In genomic region chr20:53212018-53212417, GRCh38 we compare ENCODE assay signal across 24 cellular contexts.
A peak's percentile ranks its signal among the peaks of the same experiment; 100 is the strongest.
DNase-seq lines count a peak whose midpoint lies in the region; ATAC-seq, FAIRE-seq and TF ChIP-seq lines count a peak whose summit lies in the region.
"Had no signal": no experiment of that assay in that cellular context is flagged by ENCODE, and none has a peak within 500 bp of the region (broad histone marks: within the 10 kb centered on the region; RNA-seq: fewer than 3 reads in every experiment).

No MANE protein-coding gene starts in this region.

- H3K79me2 ChIP-seq in GM23338 (replicated peaks; ENCODE audit: insufficient read depth) (no peaks in the 10 kb centered on the region), K562 (ENCODE audit: control insufficient read depth, insufficient read depth, low read length) (no peaks in the 10 kb centered on the region)

- H4K20me1 ChIP-seq in GM23338 (replicated peaks; ENCODE audit: insufficient read depth) (no peaks in the 10 kb centered on the region), K562 (replicated peaks; ENCODE audit: control insufficient read depth, insufficient read depth, low read length) (no peaks in the 10 kb centered on the region)
- H4K20me1 ChIP-seq: BLaER1 treated with 17β-estradiol and CSF1 and Interleukin-3, amounts not matched to agents 10 nM and 100 nM had no signal

- H3K27me3 Mint-ChIP-seq in activated naive CD4-positive, alpha-beta T cell treated with anti-CD3 and anti-CD28 coated beads, Interleukin-2, amount 50 U/mL, for 24 hours = no peaks in the 10 kb centered on the region
- peaks cover 10% of the 10 kb centered on the region for H3K27me3 Mint-ChIP-seq in GM23338 (ENCODE audit: insufficient read depth, low read depth, poor library complexity)
- H3K27me3 Mint-ChIP-seq in Caco-2 (ENCODE audit: insufficient read depth, unreplicated experiment) = peaks cover 20% of the 10 kb centered on the region
- H3K27me3 Mint-ChIP-seq: CD4-positive, alpha-beta T cell had no signal

- TF ChIP-seq EP300 in A549 (IDR thresholded peaks at IDR 0.05) (no peak), K562 (IDR thresholded peaks at IDR 0.05; ENCODE audit: low read length) (peak; percentile 36; the same call in 1 of the 2 replicates)

- no peaks in the 10 kb centered on the region for H3K9me1 ChIP-seq in K562 (ENCODE audit: control insufficient read depth, insufficient read depth, low read length)

- H3K9me3 ChIP-seq in A549 = no peaks in the 10 kb centered on the region
- no peaks in the 10 kb centered on the region for H3K9me3 ChIP-seq in K562 (replicated peaks; ENCODE audit: control insufficient read depth, insufficient read depth, low read depth, low read length)
- H3K9me3 ChIP-seq in Caco-2 = no peaks in the 10 kb centered on the region
- H3K9me3 ChIP-seq: BLaER1 treated with 17β-estradiol and CSF1 and Interleukin-3, amounts not matched to agents 10 nM and 100 nM had no signal

- H3K9me3 Mint-ChIP-seq in activated naive CD4-positive, alpha-beta T cell treated with anti-CD3 and anti-CD28 coated beads, Interleukin-2, amount 50 U/mL, for 24 hours = peaks cover 5% of the 10 kb centered on the region
- H3K9me3 Mint-ChIP-seq in GM23338 (no peaks in the 10 kb centered on the region; the same call in 2 of the 3 replicates), Caco-2 (ENCODE audit: unreplicated experiment) (no peaks in the 10 kb centered on the region)
- H3K9me3 Mint-ChIP-seq: CD4-positive, alpha-beta T cell; CD8-positive, alpha-beta T cell had no signal

- TF ChIP-seq POLR2A in A549 (IDR thresholded peaks at IDR 0.05; ENCODE audit: low read length) (no peak), K562 (conservative IDR thresholded peaks at IDR 0.05) (no peak)

- FAIRE-seq in A549 (lab: Jason Lieb, UNC) (no peak), K562 (lab: Jason Lieb, UNC) (peak; percentile 55)
- FAIRE-seq: A204.1, GM12891, GM19239 had no signal

- BruUV-seq in K562 (replicated peaks; lab: Mats Ljungman, UMichigan) = no TSS peak
- BruUV-seq in Caco-2 (replicated peaks; lab: Mats Ljungman, UMichigan) = no TSS peak

- 54% methylated on average over 5 of the region's 5 CpGs for WGBS in A549 (ENCODE audit: missing lambda C conversion rate)
- 26% methylated on average over 5 of the region's 5 CpGs for WGBS in K562 (ENCODE audit: insufficient coverage, low coverage, missing lambda C conversion rate)

- no peak overlapping the region for H3K9ac ChIP-seq in K562 (ENCODE audit: insufficient read depth in 1 of 2, low read depth in 2 of 2, low read length in 2 of 2)
- H3K9ac ChIP-seq: BLaER1 treated with 17β-estradiol and CSF1 and Interleukin-3, amounts not matched to agents 10 nM and 100 nM had no signal

- POLR2A ChIA-PET in A549 (lab: Yijun Ruan, JAX) = no interaction called here
- POLR2A ChIA-PET in K562 (lab: Yijun Ruan, JAX) = interaction anchor here (1.1 to 1.3 kb wide), 2 partner anchors 12 to 124 kb away, joined by 3 to 4 read pairs; no protein-coding TSS in a partner anchor
- POLR2A ChIA-PET in Caco-2 (lab: Charles Lee) = no interaction called here

- no peak overlapping the region for H3K4me3 Mint-ChIP-seq in activated naive CD4-positive, alpha-beta T cell treated with anti-CD3 and anti-CD28 coated beads, Interleukin-2, amount 50 U/mL, for 24 hours
- H3K4me3 Mint-ChIP-seq in GM23338 = no peak overlapping the region
- no peak overlapping the region for H3K4me3 Mint-ChIP-seq in Caco-2 (ENCODE audit: unreplicated experiment)
- H3K4me3 Mint-ChIP-seq: B cell; CD4-positive, alpha-beta T cell; CD8-positive, alpha-beta T cell had no signal

- intact Hi-C loops in K562 (cut with micrococcal nuclease) (no loop called here), Caco-2 (cut with micrococcal nuclease; ENCODE audit: unreplicated experiment) (no loop called here)

- H3K4me3 ChIP-seq in A549 = no peak overlapping the region
- H3K4me3 ChIP-seq in GM23338 = no peak overlapping the region
- H3K4me3 ChIP-seq in K562 = no peak overlapping the region
- no peak overlapping the region for H3K4me3 ChIP-seq in Caco-2 (ENCODE audit: low read depth, low read length)
- H3K4me3 ChIP-seq: BLaER1 treated with 17β-estradiol and CSF1 and Interleukin-3, amounts not matched to agents 10 nM and 100 nM had no signal

- H3K36me3 Mint-ChIP-seq in activated naive CD4-positive, alpha-beta T cell treated with anti-CD3 and anti-CD28 coated beads, Interleukin-2, amount 50 U/mL, for 24 hours = peaks cover 3% of the 10 kb centered on the region
- H3K36me3 Mint-ChIP-seq in GM23338 (ENCODE audit: low read depth) (no peaks in the 10 kb centered on the region), Caco-2 (ENCODE audit: insufficient read depth, unreplicated experiment) (no peaks in the 10 kb centered on the region)
- H3K36me3 Mint-ChIP-seq: CD8-positive, alpha-beta T cell had no signal

- no peak for TF ChIP-seq CTCF in A549 (IDR thresholded peaks at IDR 0.05)
- TF ChIP-seq CTCF in GM23338 (conservative IDR thresholded peaks at IDR 0.05; ENCODE audit: low read depth in 2 of 2) = no peak
- TF ChIP-seq CTCF in K562 (IDR thresholded peaks at IDR 0.05 in 2 of 3, conservative IDR thresholded peaks at IDR 0.05 in 1 of 3; ENCODE audit: insufficient read depth in 2 of 3, low read depth in 1 of 3, low read length in 3 of 3) = no peak
- no peak for TF ChIP-seq CTCF in Caco-2 (IDR thresholded peaks at IDR 0.05; ENCODE audit: insufficient read depth in 1 of 2, low read depth in 1 of 2, low read length in 1 of 2, severe bottlenecking in 1 of 2, unreplicated experiment in 1 of 2)

- H3K9me2 ChIP-seq in GM23338 (ENCODE audit: insufficient read depth) = no peaks in the 10 kb centered on the region

- no peak overlapping the region for H3K27ac ChIP-seq in A549
- H3K27ac ChIP-seq in GM23338 (ENCODE audit: low read depth) = no peak overlapping the region
- H3K27ac ChIP-seq in K562 (ENCODE audit: extremely low read depth, low read depth, low read length) = no peak overlapping the region
- H3K27ac ChIP-seq: BLaER1 treated with 17β-estradiol and CSF1 and Interleukin-3, amounts not matched to agents 10 nM and 100 nM; C4-2B had no signal

- no peaks in the 10 kb centered on the region for H3K36me3 ChIP-seq in GM23338 (ENCODE audit: insufficient read depth)
- no peaks in the 10 kb centered on the region for H3K36me3 ChIP-seq in K562 (ENCODE audit: control insufficient read depth, insufficient read depth, low read length)
- no peaks in the 10 kb centered on the region for H3K36me3 ChIP-seq in Caco-2 (ENCODE audit: control insufficient read depth, insufficient read depth, low read length)
- H3K36me3 ChIP-seq: BLaER1 treated with 17β-estradiol and CSF1 and Interleukin-3, amounts not matched to agents 10 nM and 100 nM had no signal

- H2AFZ ChIP-seq in GM23338 = peak overlapping the region; percentile 61; the same call in 1 of the 2 replicates
- H2AFZ ChIP-seq in K562 (ENCODE audit: low read depth, low read length) = peak overlapping the region; percentile 64

- H3F3A ChIP-seq in GM23338 (replicated peaks; ENCODE audit: low read depth) = no peaks in the 10 kb centered on the region

- in situ Hi-C loops in K562 (cut with MboI) = loop anchor here (10.0 kb wide), 1 partner anchor 333 kb away; no protein-coding TSS in a partner anchor

- H3K4me2 ChIP-seq in A549 = no peak overlapping the region
- no peak overlapping the region for H3K4me2 ChIP-seq in GM23338
- H3K4me2 ChIP-seq in K562 (ENCODE audit: insufficient read depth, low read length) = no peak overlapping the region
- H3K4me2 ChIP-seq: BLaER1 treated with 17β-estradiol and CSF1 and Interleukin-3, amounts not matched to agents 10 nM and 100 nM had no signal

- peak overlapping the region; percentile 84 for H3K27ac Mint-ChIP-seq in activated naive CD4-positive, alpha-beta T cell treated with anti-CD3 and anti-CD28 coated beads, Interleukin-2, amount 50 U/mL, for 24 hours
- no peak overlapping the region; the same call in 1 of the 2 replicates for H3K27ac Mint-ChIP-seq in GM23338
- no peak overlapping the region for H3K27ac Mint-ChIP-seq in Caco-2 (ENCODE audit: unreplicated experiment)
- H3K27ac Mint-ChIP-seq: B cell; CD8-positive, alpha-beta T cell had no signal

- no peak for TF ChIP-seq RAD21 in A549 (conservative IDR thresholded peaks at IDR 0.05 in 1 of 2, IDR thresholded peaks at IDR 0.05 in 1 of 2)
- TF ChIP-seq RAD21 in K562 (CRISPR knock-in tag; conservative IDR thresholded peaks at IDR 0.05 in 1 of 2, IDR thresholded peaks at IDR 0.05 in 1 of 2) = no peak

- H3K4me1 ChIP-seq in A549 = no peaks in the 10 kb centered on the region
- peaks cover 13% of the 10 kb centered on the region; the same call in 1 of the 2 replicates for H3K4me1 ChIP-seq in GM23338 (ENCODE audit: insufficient read depth)
- peaks cover 2 to 4% of the 10 kb centered on the region in 2 experiments; a peak in 4 of 5 replicates for H3K4me1 ChIP-seq in K562 (replicated peaks in 1 of 2; ENCODE audit: control insufficient read depth in 2 of 2, insufficient read depth in 2 of 2, low read length in 2 of 2)
- no peaks in the 10 kb centered on the region for H3K4me1 ChIP-seq in Caco-2

- H3K27me3 ChIP-seq in GM23338 (ENCODE audit: insufficient read depth) (no peaks in the 10 kb centered on the region), K562 (ENCODE audit: control insufficient read depth in 2 of 2, insufficient read depth in 2 of 2, low read length in 2 of 2) (0 out of 5 replicates have a peak, but pooled peaks cover 0 to 6% of the 10 kb centered on the region in 2 experiments), Caco-2 (replicated peaks; ENCODE audit: control insufficient read depth, insufficient read depth, low read length) (peaks cover 2% of the 10 kb centered on the region; the same call in 1 of the 2 replicates)
- H3K27me3 ChIP-seq: BLaER1 treated with 17β-estradiol and CSF1 and Interleukin-3, amounts not matched to agents 10 nM and 100 nM had no signal

- peaks cover 81% of the 10 kb centered on the region for H3K4me1 Mint-ChIP-seq in activated naive CD4-positive, alpha-beta T cell treated with anti-CD3 and anti-CD28 coated beads, Interleukin-2, amount 50 U/mL, for 24 hours
- H3K4me1 Mint-ChIP-seq in GM23338 = peaks cover 30% of the 10 kb centered on the region
- no peaks in the 10 kb centered on the region for H3K4me1 Mint-ChIP-seq in Caco-2 (ENCODE audit: low read depth, unreplicated experiment)

- no peak for ATAC-seq in A549
- ATAC-seq in GM23338 = no peak
- peak; percentile 71 for ATAC-seq in K562
- no peak for ATAC-seq in stimulated activated naive CD8-positive, alpha-beta T cell treated with anti-CD3 and anti-CD28 coated beads, Interleukin-15, Interleukin-2, amounts not matched to agents 100 U/mL and 50 U/mL, for 24 hours
- ATAC-seq: CD8-positive, alpha-beta T cell had no signal

- no peak for DNase-seq in activated naive CD4-positive, alpha-beta T cell treated with Interleukin-2 at 50 U/mL for 16 hours
- DNase-seq in A549 (ENCODE audit: low read depth in 1 of 2, low spot score in 1 of 2) (no peak), GM23338 (ENCODE audit: low spot score) (no peak), K562 (ENCODE audit: extremely low read depth in 1 of 4, low spot score in 3 of 4) (peak in 2 of 4 experiments; percentile 16 to 31), Caco-2 (no peak)
- no peak for DNase-seq in stimulated activated naive CD8-positive, alpha-beta T cell treated with anti-CD3 and anti-CD28 coated beads, Interleukin-15, Interleukin-2, amounts not matched to agents 100 U/mL and 50 U/mL, for 24 hours
- DNase-seq: 8988T; AML-193; CD4-positive, alpha-beta T cell; CD8-positive, alpha-beta T cell; DMS 273 treated with DMSO at 0.1 percent for 48 hours; DMS153; DMS53; DMS79; DND-41; EL; GDM1 had no signal

- CTCF ChIA-PET in A549 (lab: Yijun Ruan, JAX) = no interaction called here
- CTCF ChIA-PET in K562 (lab: Yijun Ruan, JAX; ENCODE audit: low intra/inter-chr PET ratio) = no interaction called here
- CTCF ChIA-PET in Caco-2 (lab: Charles Lee) = interaction anchor here (0.9 kb wide), 1 partner anchor 8 kb away, joined by 3 read pairs; no protein-coding TSS in a partner anchor
